8 cellular contexts compared by ENCODE assay signal in the genomic region with DNA sequence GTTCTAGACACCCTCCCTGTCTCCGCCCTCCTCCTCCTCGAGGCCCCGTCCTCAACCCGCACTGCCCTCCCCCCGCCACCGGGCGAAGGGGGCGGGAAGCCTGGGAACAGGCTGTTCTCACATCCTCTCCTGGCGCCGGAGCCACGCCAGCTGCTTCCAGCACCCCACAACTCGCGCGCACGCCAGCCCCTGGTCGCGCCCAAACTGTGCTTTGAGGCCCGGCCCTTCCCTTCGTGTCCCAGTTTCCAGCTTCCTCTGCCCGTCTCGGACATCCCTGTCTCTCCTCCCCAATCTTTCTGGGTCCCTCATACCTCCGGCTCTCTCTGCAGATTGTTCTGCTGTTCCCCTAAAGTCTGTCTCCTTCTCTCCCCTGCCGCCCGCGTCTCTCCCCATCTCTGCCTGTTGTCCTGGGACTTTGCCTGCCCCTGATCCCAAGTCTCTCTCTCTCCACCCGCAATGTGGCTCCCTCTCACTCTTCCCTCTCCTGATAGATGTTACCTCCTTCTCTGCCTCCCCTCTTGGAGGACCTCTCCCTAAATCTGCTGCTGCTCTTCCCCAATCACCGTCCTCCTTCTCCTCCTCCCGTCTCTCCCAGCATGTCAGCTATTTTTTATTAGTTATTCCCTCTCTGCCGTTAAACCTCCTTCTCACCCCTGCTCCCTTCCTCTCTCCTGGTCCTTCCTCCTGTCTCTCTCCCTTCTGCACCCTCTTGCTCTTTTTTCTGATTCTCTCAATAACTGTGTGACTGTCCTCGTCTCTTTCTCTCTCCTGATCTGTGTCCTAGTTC. TPM values are rescaled to one million over a fixed set of nuclear protein-coding genes. Genes with fewer than 3 reads are reported as not detected.
DNase-seq lines count a peak whose midpoint lies in the region; ATAC-seq and TF ChIP-seq lines count a peak whose summit lies in the region.

No MANE protein-coding gene starts in this region.

- H3K4me3 ChIP-seq in left lung (no peak overlapping the region), suprapubic skin (peak overlapping the region; percentile 33)

- H3K27me3 ChIP-seq in left lung: peaks cover 16 to 68% of the 10 kb centered on the region in 2 donors
- peaks cover 9% of the 10 kb centered on the region for H3K27me3 ChIP-seq in suprapubic skin

- H3K27ac ChIP-seq in left lung: peak overlapping the region in 1 of 2 donors; percentile 59
- H3K27ac ChIP-seq in suprapubic skin: peak overlapping the region; percentile 78

- peak; percentile 70 for ATAC-seq in left lung
- no peak for ATAC-seq in GM21737 (IDR thresholded peaks at IDR 0.05; ENCODE audit: unreplicated experiment)
- ATAC-seq in HG03442 (IDR thresholded peaks at IDR 0.05; ENCODE audit: unreplicated experiment): no peak
- no peak for ATAC-seq in GM21619 (IDR thresholded peaks at IDR 0.05; ENCODE audit: unreplicated experiment)

- DNase-seq in NCI-H1105 (lab: John Stamatoyannopoulos, UW) (peak; percentile 71), cerebellar cortex (ENCODE audit: low spot score) (peak; percentile 33), left lung (peak in 1 of 2 donors; percentile 68), suprapubic skin (ENCODE audit: low spot score in 2 of 2) (peak in 1 of 2 donors; percentile 85), COLO829 (ENCODE audit: low spot score) (no peak)

- TF ChIP-seq EP300 in suprapubic skin (IDR thresholded peaks at IDR 0.05): no peak

- peaks cover 4 to 28% of the 10 kb centered on the region in 2 donors for H3K4me1 ChIP-seq in left lung
- peaks cover 30% of the 10 kb centered on the region for H3K4me1 ChIP-seq in suprapubic skin

- WGBS in suprapubic skin: 3% methylated on average over 29 of the region's 30 CpGs

- TF ChIP-seq POLR2A in suprapubic skin (IDR thresholded peaks at IDR 0.05): no peak

- H3K36me3 ChIP-seq in left lung (peaks cover 0 to 27% of the 10 kb centered on the region in 2 donors), suprapubic skin (peaks cover 15% of the 10 kb centered on the region)

- TF ChIP-seq CTCF in left lung (IDR thresholded peaks at IDR 0.05): no peak
- TF ChIP-seq CTCF in suprapubic skin (IDR thresholded peaks at IDR 0.05): no peak

- H3K9me3 ChIP-seq in left lung (no peaks in the 10 kb centered on the region), suprapubic skin (no peaks in the 10 kb centered on the region)

- intact Hi-C loops in left lung (cut with DNase I): no loop called here

RNA-seq across cellular contexts. Expression of gene DPF1, which starts 14.2 kb away (rescaled TPM):
- total RNA-seq in left lung (under 1 TPM; 0.39 to 0.79 TPM), suprapubic skin (1 to 10 TPM in 1 of 4 donors, not detected in 3; 1.1 TPM)

RNA-seq across cellular contexts. Expression of gene PPP1R14A, which starts 46.3 kb away (rescaled TPM):
- total RNA-seq in left lung (10 to 100 TPM; 40.2 to 91.3 TPM), suprapubic skin (10 to 100 TPM in 1 of 4 donors, 1 to 10 TPM in 3; 2.3 to 13.3 (median 7.7) TPM)

RNA-seq across cellular contexts. Expression of gene SPINT2, which starts 54.5 kb away (rescaled TPM):
- total RNA-seq in left lung (100 to 1,000 TPM; 206 to 317 TPM), suprapubic skin (100 to 1,000 TPM; 359 to 639 (median 494) TPM)
